Comparison of ENCODE assay signal across 8 cellular contexts in the genomic region with DNA sequence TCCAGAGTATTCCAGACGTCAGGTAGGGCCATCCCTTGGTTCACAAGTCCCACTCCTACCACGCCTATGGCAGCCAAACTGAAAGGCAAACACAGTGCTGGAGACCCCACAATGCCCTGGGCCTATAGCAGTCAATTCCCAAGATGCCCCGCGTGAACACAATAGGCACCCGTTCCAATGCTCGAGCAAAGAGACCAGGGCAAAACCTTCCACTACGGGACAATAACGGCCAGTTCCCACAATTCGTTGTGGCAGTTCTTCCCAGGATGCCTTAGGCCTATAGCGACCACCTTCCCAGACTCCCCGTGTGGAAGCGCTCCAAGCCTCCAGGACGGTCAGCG. TPM values are rescaled to one million over a fixed set of nuclear protein-coding genes. Genes with fewer than 3 reads are reported as not detected.
A peak's percentile ranks its signal among the peaks of the same experiment; 100 is the strongest.
DNase-seq lines count a peak whose midpoint lies in the region; ATAC-seq, FAIRE-seq and TF ChIP-seq lines count a peak whose summit lies in the region.

No MANE protein-coding gene starts in this region.

- no peaks in the 10 kb centered on the region for H3K9me3 Mint-ChIP-seq in CD4-positive, alpha-beta memory T cell
- H3K9me3 Mint-ChIP-seq in astrocyte (ENCODE audit: unreplicated experiment), result peaks cover under 1% of the 10 kb centered on the region

- H3K4me3 Mint-ChIP-seq in CD4-positive, alpha-beta memory T cell, result peak overlapping the region; percentile 96 to 98 (median 98)
- H3K4me3 Mint-ChIP-seq in astrocyte (ENCODE audit: unreplicated experiment), result peak overlapping the region; percentile 88

- no peaks in the 10 kb centered on the region for H3K9me2 ChIP-seq in PC-9 (ENCODE audit: insufficient read depth)

- H3K79me2 ChIP-seq in PC-9 (ENCODE audit: low read depth) (peaks cover 31% of the 10 kb centered on the region), astrocyte (ENCODE audit: insufficient read depth, low read length) (peaks cover 57% of the 10 kb centered on the region)

- peak overlapping the region; percentile 91 to 98 (median 95) for H3K27ac Mint-ChIP-seq in CD4-positive, alpha-beta memory T cell
- H3K27ac Mint-ChIP-seq in astrocyte (ENCODE audit: unreplicated experiment), result peak overlapping the region; percentile 89

- H3K27me3 Mint-ChIP-seq in CD4-positive, alpha-beta memory T cell, result no peaks in the 10 kb centered on the region
- H3K27me3 Mint-ChIP-seq in astrocyte (ENCODE audit: low read depth, unreplicated experiment), result no peaks in the 10 kb centered on the region

- H3K4me2 ChIP-seq in PC-9 (peak overlapping the region; percentile 97), astrocyte (ENCODE audit: low read length) (peak overlapping the region; percentile 93)

- no peaks in the 10 kb centered on the region for H4K20me1 ChIP-seq in PC-9 (ENCODE audit: insufficient read depth)
- peaks cover 25% of the 10 kb centered on the region for H4K20me1 ChIP-seq in astrocyte (ENCODE audit: insufficient read depth, low read length)

- peaks cover 29% of the 10 kb centered on the region for H3K4me1 ChIP-seq in CD4-positive, alpha-beta memory T cell (ENCODE audit: insufficient read depth, low read length)
- H3K4me1 ChIP-seq in PC-9 (replicated peaks; ENCODE audit: insufficient read depth) (peaks cover 9% of the 10 kb centered on the region), astrocyte (ENCODE audit: insufficient read depth, low read length) (peaks cover 16% of the 10 kb centered on the region), iPS-20b (ENCODE audit: insufficient read depth, low read length) (no peaks in the 10 kb centered on the region; the same call in 1 of the 2 replicates)

- peaks cover 21% of the 10 kb centered on the region; the same call in 1 of the 2 replicates for H3F3A ChIP-seq in PC-9 (ENCODE audit: insufficient read depth, low read depth)

- BruUV-seq in PC-9 (replicated peaks; lab: Mats Ljungman, UMichigan), result TSS peak; percentile 85

- peak overlapping the region; percentile 89 for H2AFZ ChIP-seq in PC-9
- peak overlapping the region; percentile 88 for H2AFZ ChIP-seq in astrocyte (ENCODE audit: low read depth, low read length)

- ATAC-seq in GM19395 (IDR thresholded peaks at IDR 0.05; ENCODE audit: unreplicated experiment) (peak; percentile 35), HG03565 (IDR thresholded peaks at IDR 0.05; ENCODE audit: unreplicated experiment) (peak; percentile 9)

- H3K9ac ChIP-seq in astrocyte (ENCODE audit: low read length), result peak overlapping the region; percentile 87
- peak overlapping the region; percentile 81 for H3K9ac ChIP-seq in iPS-20b (ENCODE audit: low read depth, low read length)

- peak in 1 of 5 donors; percentile 46 for DNase-seq in CD4-positive, alpha-beta memory T cell
- DNase-seq in PC-9, result no peak
- DNase-seq in astrocyte (ENCODE audit: low read depth), result no peak
- peak; percentile 71 for DNase-seq in stimulated activated CD4-positive, alpha-beta T cell treated with anti-CD3 and anti-CD28 coated beads, Interleukin-15, amount 100 ng/mL, for 24 hours
- DNase-seq in ureter (ENCODE audit: low spot score), result no peak

- FAIRE-seq in astrocyte (lab: Jason Lieb, UNC), result no peak

- peak overlapping the region; percentile 77 for H3K27ac ChIP-seq in CD4-positive, alpha-beta memory T cell (ENCODE audit: low read depth, low read length)
- H3K27ac ChIP-seq in PC-9, result peak overlapping the region; percentile 54
- peak overlapping the region; percentile 91 for H3K27ac ChIP-seq in astrocyte (ENCODE audit: low read depth, low read length)
- peak overlapping the region; percentile 57 for H3K27ac ChIP-seq in iPS-20b (ENCODE audit: low read length)

- CTCF ChIA-PET in CD4-positive, alpha-beta memory T cell (lab: Charles Lee; ENCODE audit: partially characterized antibody), result interaction anchor here (0.7 to 1.9 kb wide), 3 partner anchors 24 to 114 kb away, joined by 3 to 8 read pairs (median 5); no protein-coding TSS in a partner anchor
- CTCF ChIA-PET in PC-9 (lab: Charles Lee), result interaction anchor here (0.7 kb wide), 1 partner anchor 187 kb away, joined by 19 read pairs; no protein-coding TSS in a partner anchor

- peaks cover 2 to 8% of the 10 kb centered on the region in 2 donors for H3K36me3 Mint-ChIP-seq in CD4-positive, alpha-beta memory T cell
- peaks cover 6% of the 10 kb centered on the region for H3K36me3 Mint-ChIP-seq in astrocyte (ENCODE audit: low read depth, unreplicated experiment)

- no peaks in the 10 kb centered on the region for H3K27me3 ChIP-seq in CD4-positive, alpha-beta memory T cell (ENCODE audit: insufficient read depth, low read length)
- no peaks in the 10 kb centered on the region for H3K27me3 ChIP-seq in PC-9 (ENCODE audit: insufficient read depth, low read depth)
- no peaks in the 10 kb centered on the region for H3K27me3 ChIP-seq in astrocyte (ENCODE audit: insufficient read depth, low read length)
- H3K27me3 ChIP-seq in iPS-20b (ENCODE audit: insufficient read depth, low read length), result no peaks in the 10 kb centered on the region

- POLR2A ChIA-PET in CD4-positive, alpha-beta memory T cell (lab: Charles Lee; ENCODE audit: partially characterized antibody), result interaction anchor here (1.5 to 2.9 kb wide), 2 partner anchors 23 to 45 kb away, joined by 8 to 15 read pairs; partner anchors contain the start of genes IRGQ, XRCC1 and ZNF576
- POLR2A ChIA-PET in PC-9 (lab: Charles Lee; ENCODE audit: unreplicated experiment), result no interaction called here

- H3K4me3 ChIP-seq in CD4-positive, alpha-beta memory T cell (ENCODE audit: low read length in 2 of 2), result peak overlapping the region; percentile 90 to 97
- H3K4me3 ChIP-seq in PC-9 (peak overlapping the region; percentile 65), astrocyte (ENCODE audit: insufficient read depth, low read depth, low read length) (peak overlapping the region; percentile 80), iPS-20b (ENCODE audit: low read length) (peak overlapping the region; percentile 71)

- no peak for TF ChIP-seq CTCF in PC-9 (conservative IDR thresholded peaks at IDR 0.05)
- no peak for TF ChIP-seq CTCF in astrocyte (IDR thresholded peaks at IDR 0.05; ENCODE audit: insufficient read depth, low read depth, low read length)

- H3K36me3 ChIP-seq in CD4-positive, alpha-beta memory T cell (ENCODE audit: insufficient read depth, low read length), result peaks cover 4% of the 10 kb centered on the region
- H3K36me3 ChIP-seq in PC-9 (ENCODE audit: low read depth), result no peaks in the 10 kb centered on the region
- H3K36me3 ChIP-seq in astrocyte (ENCODE audit: insufficient read depth, low read length), result no peaks in the 10 kb centered on the region
- peaks cover 2% of the 10 kb centered on the region for H3K36me3 ChIP-seq in iPS-20b (ENCODE audit: insufficient read depth, low read depth, low read length)

- intact Hi-C loops in CD4-positive, alpha-beta memory T cell (cut with micrococcal nuclease), result loop anchor here (1.0 kb wide), 3 partner anchors 23 to 49 kb away; partner anchors contain the start of genes IRGQ, PINLYP, XRCC1 and ZNF576
- intact Hi-C loops in PC-9 (cut with micrococcal nuclease; ENCODE audit: unreplicated experiment), result loop anchor here (2.0 kb wide), 1 partner anchor 22 kb away; the partner anchor contains the start of genes IRGQ and ZNF576

- H3K4me1 Mint-ChIP-seq in CD4-positive, alpha-beta memory T cell, result peaks cover 11 to 39% (median 23%) of the 10 kb centered on the region in 4 donors
- peaks cover 4% of the 10 kb centered on the region for H3K4me1 Mint-ChIP-seq in astrocyte (ENCODE audit: low read depth, unreplicated experiment)

- H3K9me3 ChIP-seq in CD4-positive, alpha-beta memory T cell (ENCODE audit: control insufficient read depth in 1 of 2, low read length in 2 of 2), result no peaks in the 10 kb centered on the region
- H3K9me3 ChIP-seq in PC-9 (ENCODE audit: insufficient read depth, low read depth), result no peaks in the 10 kb centered on the region
- H3K9me3 ChIP-seq in astrocyte (ENCODE audit: insufficient read depth, low read depth, low read length), result no peaks in the 10 kb centered on the region
- no peaks in the 10 kb centered on the region for H3K9me3 ChIP-seq in iPS-20b (ENCODE audit: insufficient read depth, low read depth, low read length)

RNA-seq across cellular contexts. Expression of gene ZNF428, which starts 0.5 kb away (rescaled TPM):
- total RNA-seq in CD4-positive, alpha-beta memory T cell, result 10 to 100 TPM; 27.7 to 28.2 TPM
- 10 to 100 TPM; 13.9 to 19.9 TPM for polyA plus RNA-seq in CD4-positive, alpha-beta memory T cell
- total RNA-seq in PC-9 (2021) (46.6 and 61.1 TPM in 2 replicates), astrocyte (53.4 and 54.7 TPM in 2 replicates), ureter (30.2 TPM)

RNA-seq across cellular contexts. Expression of gene SRRM5, which starts 7.0 kb away (rescaled TPM):
- total RNA-seq in CD4-positive, alpha-beta memory T cell, result under 1 TPM; 0.83 to 0.99 TPM
- polyA plus RNA-seq in CD4-positive, alpha-beta memory T cell, result under 1 TPM in 1 of 2 donors, not detected in 1; 0.10 TPM
- total RNA-seq in PC-9 (2021) (0.37 and 0.60 TPM in 2 replicates), astrocyte (0.23 TPM in 1 of 2 replicates, not detected in the other), ureter (1.0 TPM)

RNA-seq across cellular contexts. Expression of gene CADM4, which starts 20.8 kb away (rescaled TPM):
- under 1 TPM; 0.33 to 0.49 TPM for total RNA-seq in CD4-positive, alpha-beta memory T cell
- polyA plus RNA-seq in CD4-positive, alpha-beta memory T cell, result under 1 TPM in 1 of 2 donors, not detected in 1; 0.18 TPM
- 68.3 and 71.1 TPM in 2 replicates for total RNA-seq in PC-9 (2021)
- total RNA-seq in astrocyte, result 40.8 and 52.1 TPM in 2 replicates
- total RNA-seq in ureter, result 6.6 TPM

RNA-seq across cellular contexts. Expression of gene ZNF576, which starts 22.5 kb away (rescaled TPM):
- 10 to 100 TPM; 18.4 to 18.6 TPM for total RNA-seq in CD4-positive, alpha-beta memory T cell
- 10 to 100 TPM in 1 of 2 donors, 1 to 10 TPM in 1; 8.4 to 13.0 TPM for polyA plus RNA-seq in CD4-positive, alpha-beta memory T cell
- total RNA-seq in PC-9 (2021), result 15.5 and 16.9 TPM in 2 replicates
- 13.8 and 14.5 TPM in 2 replicates for total RNA-seq in astrocyte
- total RNA-seq in ureter, result 20.4 TPM

RNA-seq across cellular contexts. Expression of gene IRGQ, which starts 23.0 kb away (rescaled TPM):
- 10 to 100 TPM; 16.5 to 17.9 TPM for total RNA-seq in CD4-positive, alpha-beta memory T cell
- 1 to 10 TPM in 1 of 2 donors, under 1 TPM in 1; 0.37 to 2.2 TPM for polyA plus RNA-seq in CD4-positive, alpha-beta memory T cell
- total RNA-seq in PC-9 (2021) (23.3 and 31.6 TPM in 2 replicates), astrocyte (49.8 and 60.7 TPM in 2 replicates), ureter (20.8 TPM)
